20 cellular contexts compared by ENCODE assay signal in genomic region chr2:216074380-216074779, GRCh38. TPM values are rescaled to one million over a fixed set of nuclear protein-coding genes. Genes with fewer than 3 reads are reported as not detected.
DNase-seq lines count a peak whose midpoint lies in the region; ATAC-seq, FAIRE-seq and TF ChIP-seq lines count a peak whose summit lies in the region.
"Had no signal": no experiment of that assay in that cellular context is flagged by ENCODE, and none has a peak within 500 bp of the region (broad histone marks: within the 10 kb centered on the region; RNA-seq: fewer than 3 reads in every experiment).

No MANE protein-coding gene starts in this region.

- peaks cover 9% of the 10 kb centered on the region for H3K4me1 Mint-ChIP-seq in memory B cell
- H3K4me1 Mint-ChIP-seq: GM23338 had no signal

- DNase-seq in HepG2 (ENCODE audit: low spot score) (no peak), right lobe of liver (no peak), memory B cell (ENCODE audit: low spot score in 2 of 2) (no peak), SK-N-SH (no peak), NAMALWA (ENCODE audit: low spot score) (no peak)
- DNase-seq in central memory CD4-positive, alpha-beta T cell = no peak
- DNase-seq: CD8-positive, alpha-beta memory T cell; DND-41; NCI-H1092; NCI-H146; NCI-H2081; NCI-H510A; NCI-H82; PC-9; SJCRH30 had no signal

- H4K20me1 ChIP-seq in HepG2 (ENCODE audit: insufficient read depth, low read length) = no peaks in the 10 kb centered on the region
- H4K20me1 ChIP-seq in SK-N-SH (ENCODE audit: insufficient read depth) = no peaks in the 10 kb centered on the region

- BruUV-seq in HepG2 (replicated peaks; lab: Mats Ljungman, UMichigan) = no TSS peak

- H2AFZ ChIP-seq in HepG2 (ENCODE audit: low read length) = no peak overlapping the region
- H2AFZ ChIP-seq in SK-N-SH (ENCODE audit: low read depth) = no peak overlapping the region
- H2AFZ ChIP-seq: GM23338, PC-9 had no signal

- peaks cover 7% of the 10 kb centered on the region for H3K36me3 Mint-ChIP-seq in memory B cell

- no peak overlapping the region for H3K4me2 ChIP-seq in HepG2 (ENCODE audit: low read depth, low read length)
- H3K4me2 ChIP-seq in SK-N-SH = no peak overlapping the region
- H3K4me2 ChIP-seq: GM23338, KMS-11, PC-9 had no signal

- CTCF ChIA-PET in HepG2 (lab: Yijun Ruan, JAX; ENCODE audit: low intra/inter-chr PET ratio, low total read pairs) (no interaction called here), HEK293 (lab: Yijun Ruan, JAX) (no interaction called here), SK-N-SH (lab: Yijun Ruan, JAX) (interaction anchor here (1.2 kb wide), 1 partner anchor 41 kb away, joined by 3 read pairs; no protein-coding TSS in a partner anchor)

- no peaks in the 10 kb centered on the region for H3K27me3 Mint-ChIP-seq in memory B cell
- H3K27me3 Mint-ChIP-seq: B cell; CD8-positive, alpha-beta memory T cell had no signal

- no peaks in the 10 kb centered on the region for H3K9me2 ChIP-seq in SK-N-SH

- H3K4me3 Mint-ChIP-seq in memory B cell = no peak overlapping the region
- H3K4me3 Mint-ChIP-seq: B cell, GM23338 had no signal

- no peak for FAIRE-seq in HepG2 (lab: Jason Lieb, UNC)
- FAIRE-seq: G401.6 had no signal

- H3K36me3 ChIP-seq in HepG2 (replicated peaks in 1 of 2; ENCODE audit: control insufficient read depth in 1 of 2, insufficient read depth in 2 of 2, low read length in 2 of 2) = peaks cover 1 to 31% of the 10 kb centered on the region in 2 experiments; a peak in 4 of 5 replicates
- H3K36me3 ChIP-seq in right lobe of liver = peaks cover 0 to 18% (median 0%) of the 10 kb centered on the region in 4 donors
- peaks cover 15 to 21% of the 10 kb centered on the region in 2 experiments for H3K36me3 ChIP-seq in HEK293 (ENCODE audit: control insufficient read depth in 2 of 2, insufficient read depth in 1 of 2, low read length in 2 of 2)
- H3K36me3 ChIP-seq in SK-N-SH (replicated peaks in 1 of 2; ENCODE audit: control insufficient read depth in 1 of 2, insufficient read depth in 2 of 2, low read length in 1 of 2) = peaks cover 0 to 6% of the 10 kb centered on the region in 2 experiments
- H3K36me3 ChIP-seq: SJCRH30 had no signal

- intact Hi-C loops in HepG2 (cut with micrococcal nuclease; ENCODE audit: unreplicated experiment) (no loop called here), right lobe of liver (cut with DNase I) (no loop called here)

- in situ Hi-C loops in HepG2 (cut with HindIII; ENCODE audit: extremely low pct_ligation_motif_present, low pct_unique_long_range_greater_than_20kb) = no loop called here

- POLR2A ChIA-PET in HepG2 (lab: Yijun Ruan, JAX) = interaction anchor here (3.0 kb wide), 1 partner anchor 34 kb away, joined by 17 read pairs; the partner anchor contains the start of gene XRCC5
- POLR2A ChIA-PET in HEK293 (lab: Yijun Ruan, JAX) = no interaction called here
- POLR2A ChIA-PET in SK-N-SH (lab: Yijun Ruan, JAX) = no interaction called here

- H3K4me1 ChIP-seq in HepG2 (ENCODE audit: insufficient read depth, low read length) (peaks cover 95% of the 10 kb centered on the region), right lobe of liver (peaks cover 0 to 80% (median 23%) of the 10 kb centered on the region in 4 donors), HEK293 (ENCODE audit: control insufficient read depth, insufficient read depth, low read length) (no peaks in the 10 kb centered on the region), SK-N-SH (ENCODE audit: control insufficient read depth in 1 of 2, insufficient read depth in 2 of 2, low read depth in 1 of 2, low read length in 1 of 2) (peaks cover 0 to 4% of the 10 kb centered on the region in 2 experiments; a peak in 1 of 4 replicates)
- H3K4me1 ChIP-seq: SJCRH30 had no signal

- no peak for ATAC-seq in HepG2
- ATAC-seq in right lobe of liver = no peak
- no peak for ATAC-seq in memory B cell (ENCODE audit: low read depth)
- ATAC-seq: GM23338 had no signal

- TF ChIP-seq CTCF in HepG2 (CRISPR knock-in tag; IDR thresholded peaks at IDR 0.05) = no peak
- TF ChIP-seq CTCF in right lobe of liver (IDR thresholded peaks at IDR 0.05) = no peak
- no peak for TF ChIP-seq CTCF in HEK293 (tag by site-specific recombination; IDR thresholded peaks at IDR 0.05)
- TF ChIP-seq CTCF in SK-N-SH (IDR thresholded peaks at IDR 0.05) = no peak

- H3K79me2 ChIP-seq in HepG2 (ENCODE audit: insufficient read depth, low read length) (peaks cover 55% of the 10 kb centered on the region), SK-N-SH (ENCODE audit: insufficient read depth) (0 out of 2 replicates have a peak, but pooled peaks cover 4% of the 10 kb centered on the region)

- H3K9me3 ChIP-seq in HepG2 (ENCODE audit: low read length) (no peaks in the 10 kb centered on the region), right lobe of liver (no peaks in the 10 kb centered on the region), HEK293 (ENCODE audit: control insufficient read depth, insufficient read depth, low read depth, low read length) (no peaks in the 10 kb centered on the region), SK-N-SH (no peaks in the 10 kb centered on the region)
- H3K9me3 ChIP-seq: SJCRH30 had no signal

- WGBS in HepG2 (ENCODE audit: low lambda C conversion rate) = 91% methylated on average over 1 of the region's 1 CpG
- WGBS in right lobe of liver (ENCODE audit: insufficient coverage, low coverage, low lambda C conversion rate, missing lambda C conversion rate) = 20% methylated on average over 1 of the region's 1 CpG
- 69% methylated on average over 1 of the region's 1 CpG for WGBS in SK-N-SH (ENCODE audit: low lambda C conversion rate)

- TF ChIP-seq POLR2A in HepG2 (IDR thresholded peaks at IDR 0.05; ENCODE audit: insufficient read depth in 1 of 2, low read depth in 2 of 2, low read length in 2 of 2) (no peak), right lobe of liver (IDR thresholded peaks at IDR 0.05) (no peak)

- H3K27ac Mint-ChIP-seq in memory B cell = peak overlapping the region; percentile 72
- H3K27ac Mint-ChIP-seq: B cell, GM23338 had no signal

- H3K9me3 Mint-ChIP-seq in memory B cell = no peaks in the 10 kb centered on the region
- H3K9me3 Mint-ChIP-seq: CD8-positive, alpha-beta memory T cell; GM23338 had no signal

- TF ChIP-seq RAD21 in HepG2 (CRISPR knock-in tag; IDR thresholded peaks at IDR 0.05) = no peak
- no peak for TF ChIP-seq RAD21 in SK-N-SH (IDR thresholded peaks at IDR 0.05; ENCODE audit: low read length)

- no peak overlapping the region for H3K4me3 ChIP-seq in HepG2 (replicated peaks in 1 of 3; ENCODE audit: insufficient read depth in 1 of 3, low read depth in 2 of 3, low read length in 3 of 3)
- H3K4me3 ChIP-seq in right lobe of liver = no peak overlapping the region
- no peak overlapping the region for H3K4me3 ChIP-seq in HEK293 (ENCODE audit: low read depth, low read length)
- H3K4me3 ChIP-seq in SK-N-SH (ENCODE audit: low read depth in 2 of 2, low read length in 1 of 2) = no peak overlapping the region
- H3K4me3 ChIP-seq: GM23338, PC-9, SJCRH30 had no signal

- H3K27ac ChIP-seq in HepG2 (ENCODE audit: extremely low read length, insufficient read depth, low read length) (peak overlapping the region; percentile 16), right lobe of liver (no peak overlapping the region), HEK293 (ENCODE audit: extremely low read depth, low read depth, low read length) (no peak overlapping the region), SK-N-SH (ENCODE audit: low read depth in 2 of 2, low read length in 1 of 2) (no peak overlapping the region)
- H3K27ac ChIP-seq: KMS-11, PC-9, SJCRH30 had no signal

- H3K9ac ChIP-seq in HepG2 (ENCODE audit: insufficient read depth, low read depth, low read length) (no peak overlapping the region), SK-N-SH (no peak overlapping the region)
- H3K9ac ChIP-seq: KMS-11 had no signal

- no peak for TF ChIP-seq EP300 in HepG2 (IDR thresholded peaks at IDR 0.05; ENCODE audit: low read depth in 2 of 2, low read length in 2 of 2)
- TF ChIP-seq EP300 in HepG2 (CRISPR knock-in tag; IDR thresholded peaks at IDR 0.05; ENCODE audit: borderline replicate concordance) = no peak
- no peak for TF ChIP-seq EP300 in SK-N-SH (IDR thresholded peaks at IDR 0.05; ENCODE audit: borderline replicate concordance in 1 of 2, low read depth in 1 of 2, low read length in 1 of 2)

- H3F3A ChIP-seq in SK-N-SH (replicated peaks; ENCODE audit: insufficient read depth) = peaks cover 15% of the 10 kb centered on the region

- H3K27me3 ChIP-seq in HepG2 (ENCODE audit: control insufficient read depth in 1 of 2, insufficient read depth in 2 of 2, low read length in 2 of 2) (no peaks in the 10 kb centered on the region), right lobe of liver (no peaks in the 10 kb centered on the region), SK-N-SH (ENCODE audit: insufficient read depth) (no peaks in the 10 kb centered on the region)
- H3K27me3 ChIP-seq: SJCRH30 had no signal

RNA-seq across cellular contexts. Expression of gene PECR, which starts 7.2 kb away (rescaled TPM):
- 151 and 181 TPM in 2 replicates for total RNA-seq in HepG2 (2016; rRNA removed; fragmentation: Illumina TruSeq; extraction: Trizol)
- total RNA-seq in HepG2 (2016; cell fraction: cytosol; rRNA removed; fragmentation: Illumina TruSeq; extraction: Trizol; ENCODE audit: low read depth) = 20.8 and 20.9 TPM in 2 replicates
- total RNA-seq in HepG2 (2016; cell fraction: insoluble cytoplasmic fraction; rRNA removed; fragmentation: Illumina TruSeq; extraction: Trizol) = 143 and 194 TPM in 2 replicates
- total RNA-seq in HepG2 (2016; cell fraction: membrane; rRNA removed; fragmentation: Illumina TruSeq; extraction: Trizol) = 32.3 and 33.6 TPM in 2 replicates
- total RNA-seq in HepG2 (2016; cell fraction: nucleus; rRNA removed; fragmentation: Illumina TruSeq; extraction: Trizol) = 129 and 136 TPM in 2 replicates
- 153 and 175 TPM in 2 replicates for polyA plus RNA-seq in HepG2 (2011; rRNA removed)
- 103 and 140 TPM in 2 replicates for polyA plus RNA-seq in HepG2 (2011; cell fraction: cytosol; rRNA removed)
- polyA plus RNA-seq in HepG2 (2011; cell fraction: nucleus; rRNA removed) = 97.8 and 111 TPM in 2 replicates
- polyA plus RNA-seq in HepG2 (2012) = 154 and 170 TPM in 2 replicates
- 10.8 and 11.0 TPM in 2 replicates for polyA plus RNA-seq in HepG2 (2016; cell fraction: cytosol; fragmentation: Illumina TruSeq; extraction: Trizol; ENCODE audit: low read depth)
- 162 and 177 TPM in 2 replicates for polyA plus RNA-seq in HepG2 (2016; cell fraction: insoluble cytoplasmic fraction; fragmentation: Illumina TruSeq; extraction: Trizol; ENCODE audit: low read depth)
- 19.7 and 20.5 TPM in 2 replicates for polyA plus RNA-seq in HepG2 (2016; cell fraction: membrane; fragmentation: Illumina TruSeq; extraction: Trizol; ENCODE audit: low read depth)
- 75.4 and 82.9 TPM in 2 replicates for polyA plus RNA-seq in HepG2 (2016; cell fraction: nucleus; fragmentation: Illumina TruSeq; extraction: Trizol; ENCODE audit: insufficient read depth, low read depth)
- 5.0 and 112 TPM in 2 replicates for polyA minus RNA-seq in HepG2 (2011; rRNA and poly(A)+ RNA removed; ENCODE audit: low replicate concordance)
- 52.5 and 73.0 TPM in 2 replicates for polyA minus RNA-seq in HepG2 (2011; cell fraction: cytosol; rRNA and poly(A)+ RNA removed)
- polyA minus RNA-seq in HepG2 (2011; cell fraction: nucleus; rRNA and poly(A)+ RNA removed) = 221 and 291 TPM in 2 replicates
- total RNA-seq in right lobe of liver = 100 to 1,000 TPM in 3 of 6 experiments, 10 to 100 TPM in 3; 43.4 to 115 (median 80.3) TPM
- 18.6 and 20.9 TPM in 2 replicates for polyA plus RNA-seq in SK-N-SH (2012; rRNA removed)
- polyA plus RNA-seq in SK-N-SH (2012; cell fraction: cytosol; rRNA removed) = 17.8 and 20.0 TPM in 2 replicates
- polyA plus RNA-seq in SK-N-SH (2012; cell fraction: nucleus; rRNA removed) = 13.8 and 15.3 TPM in 2 replicates

RNA-seq across cellular contexts. Expression of gene TMEM169, which starts 7.3 kb away (rescaled TPM):
- 4.3 and 4.5 TPM in 2 replicates for total RNA-seq in HepG2 (2016; rRNA removed; fragmentation: Illumina TruSeq; extraction: Trizol)
- 1.1 and 1.2 TPM in 2 replicates for total RNA-seq in HepG2 (2016; cell fraction: cytosol; rRNA removed; fragmentation: Illumina TruSeq; extraction: Trizol; ENCODE audit: low read depth)
- total RNA-seq in HepG2 (2016; cell fraction: insoluble cytoplasmic fraction; rRNA removed; fragmentation: Illumina TruSeq; extraction: Trizol) = 4.0 and 5.3 TPM in 2 replicates
- total RNA-seq in HepG2 (2016; cell fraction: membrane; rRNA removed; fragmentation: Illumina TruSeq; extraction: Trizol) = 3.7 and 4.4 TPM in 2 replicates
- 3.6 TPM in 2 replicates for total RNA-seq in HepG2 (2016; cell fraction: nucleus; rRNA removed; fragmentation: Illumina TruSeq; extraction: Trizol)
- polyA plus RNA-seq in HepG2 (2011; rRNA removed) = 1.5 and 2.1 TPM in 2 replicates
- 1.5 and 2.6 TPM in 2 replicates for polyA plus RNA-seq in HepG2 (2011; cell fraction: cytosol; rRNA removed)
- 0.71 and 0.80 TPM in 2 replicates for polyA plus RNA-seq in HepG2 (2011; cell fraction: nucleus; rRNA removed)
- 5.4 and 6.9 TPM in 2 replicates for polyA plus RNA-seq in HepG2 (2012)
- 0.60 and 0.85 TPM in 2 replicates for polyA plus RNA-seq in HepG2 (2016; cell fraction: cytosol; fragmentation: Illumina TruSeq; extraction: Trizol; ENCODE audit: low read depth)
- polyA plus RNA-seq in HepG2 (2016; cell fraction: insoluble cytoplasmic fraction; fragmentation: Illumina TruSeq; extraction: Trizol; ENCODE audit: low read depth) = 2.9 and 4.2 TPM in 2 replicates
- 1.7 and 1.8 TPM in 2 replicates for polyA plus RNA-seq in HepG2 (2016; cell fraction: membrane; fragmentation: Illumina TruSeq; extraction: Trizol; ENCODE audit: low read depth)
- polyA plus RNA-seq in HepG2 (2016; cell fraction: nucleus; fragmentation: Illumina TruSeq; extraction: Trizol; ENCODE audit: insufficient read depth, low read depth) = 5.0 and 6.2 TPM in 2 replicates
- 6.2 TPM in 1 of 2 replicates, not detected in the other for polyA minus RNA-seq in HepG2 (2011; rRNA and poly(A)+ RNA removed; ENCODE audit: low replicate concordance)
- 2.0 and 2.7 TPM in 2 replicates for polyA minus RNA-seq in HepG2 (2011; cell fraction: cytosol; rRNA and poly(A)+ RNA removed)
- polyA minus RNA-seq in HepG2 (2011; cell fraction: nucleus; rRNA and poly(A)+ RNA removed) = 1.4 and 2.6 TPM in 2 replicates
- 1 to 10 TPM in 3 of 6 experiments, under 1 TPM in 3; 0.29 to 2.7 (median 1.0) TPM for total RNA-seq in right lobe of liver
- 0.30 and 0.47 TPM in 2 replicates for polyA plus RNA-seq in SK-N-SH (2012; rRNA removed)
- polyA plus RNA-seq in SK-N-SH (2012; cell fraction: cytosol; rRNA removed) = 0.31 and 0.47 TPM in 2 replicates
- polyA plus RNA-seq in SK-N-SH (2012; cell fraction: nucleus; rRNA removed) = 0.02 and 0.19 TPM in 2 replicates

RNA-seq across cellular contexts. Expression of gene XRCC5, which starts 34.8 kb away (rescaled TPM):
- total RNA-seq in HepG2 (2016; rRNA removed; fragmentation: Illumina TruSeq; extraction: Trizol) (454 and 733 TPM in 2 replicates), right lobe of liver (100 to 1,000 TPM in 4 of 6 experiments, 10 to 100 TPM in 2; 92.0 to 131 (median 106) TPM)
- 40.2 and 45.7 TPM in 2 replicates for total RNA-seq in HepG2 (2016; cell fraction: cytosol; rRNA removed; fragmentation: Illumina TruSeq; extraction: Trizol; ENCODE audit: low read depth)
- 445 and 739 TPM in 2 replicates for total RNA-seq in HepG2 (2016; cell fraction: insoluble cytoplasmic fraction; rRNA removed; fragmentation: Illumina TruSeq; extraction: Trizol)
- total RNA-seq in HepG2 (2016; cell fraction: membrane; rRNA removed; fragmentation: Illumina TruSeq; extraction: Trizol) = 92.3 and 106 TPM in 2 replicates
- total RNA-seq in HepG2 (2016; cell fraction: nucleus; rRNA removed; fragmentation: Illumina TruSeq; extraction: Trizol) = 346 and 369 TPM in 2 replicates
- polyA plus RNA-seq in HepG2 (2011; rRNA removed) (215 and 264 TPM in 2 replicates), SK-N-SH (2012; rRNA removed) (125 and 167 TPM in 2 replicates)
- polyA plus RNA-seq in HepG2 (2011; cell fraction: cytosol; rRNA removed) = 129 and 152 TPM in 2 replicates
- polyA plus RNA-seq in HepG2 (2011; cell fraction: nucleus; rRNA removed) = 61.2 and 69.5 TPM in 2 replicates
- 143 and 176 TPM in 2 replicates for polyA plus RNA-seq in HepG2 (2012)
- polyA plus RNA-seq in HepG2 (2016; cell fraction: cytosol; fragmentation: Illumina TruSeq; extraction: Trizol; ENCODE audit: low read depth) = 21.5 and 24.7 TPM in 2 replicates
- polyA plus RNA-seq in HepG2 (2016; cell fraction: insoluble cytoplasmic fraction; fragmentation: Illumina TruSeq; extraction: Trizol; ENCODE audit: low read depth) = 503 and 513 TPM in 2 replicates
- 41.2 and 52.0 TPM in 2 replicates for polyA plus RNA-seq in HepG2 (2016; cell fraction: membrane; fragmentation: Illumina TruSeq; extraction: Trizol; ENCODE audit: low read depth)
- polyA plus RNA-seq in HepG2 (2016; cell fraction: nucleus; fragmentation: Illumina TruSeq; extraction: Trizol; ENCODE audit: insufficient read depth, low read depth) = 228 and 232 TPM in 2 replicates
- 569 and 652 TPM in 2 replicates for polyA minus RNA-seq in HepG2 (2011; rRNA and poly(A)+ RNA removed; ENCODE audit: low replicate concordance)
- polyA minus RNA-seq in HepG2 (2011; cell fraction: cytosol; rRNA and poly(A)+ RNA removed) = 159 and 172 TPM in 2 replicates
- 290 and 331 TPM in 2 replicates for polyA minus RNA-seq in HepG2 (2011; cell fraction: nucleus; rRNA and poly(A)+ RNA removed)
- 160 and 162 TPM in 2 replicates for polyA plus RNA-seq in SK-N-SH (2012; cell fraction: cytosol; rRNA removed)
- polyA plus RNA-seq in SK-N-SH (2012; cell fraction: nucleus; rRNA removed) = 124 and 210 TPM in 2 replicates
